18 cellular contexts compared by ENCODE assay signal in genomic region chr4:185589067-185589844, GRCh38. TPM values are rescaled to one million over a fixed set of nuclear protein-coding genes. Genes with fewer than 3 reads are reported as not detected.
DNase-seq lines count a peak whose midpoint lies in the region; ATAC-seq, FAIRE-seq and TF ChIP-seq lines count a peak whose summit lies in the region.
"Had no signal": no experiment of that assay in that cellular context is flagged by ENCODE, and none has a peak within 500 bp of the region (broad histone marks: within the 10 kb centered on the region; RNA-seq: fewer than 3 reads in every experiment).

No MANE protein-coding gene starts in this region.

- intact Hi-C loops in PC-3 (cut with micrococcal nuclease): no loop called here

- POLR2A ChIA-PET in PC-3 (lab: Charles Lee; ENCODE audit: unreplicated experiment): no interaction called here

- no peaks in the 10 kb centered on the region for H3K9me2 ChIP-seq in PC-3 (replicated peaks; ENCODE audit: low read length)

- H3F3A ChIP-seq in PC-3 (ENCODE audit: low read length, unreplicated experiment): no peaks in the 10 kb centered on the region

- H3K4me3 ChIP-seq in choroid plexus epithelial cell (ENCODE audit: low read depth, low read length) (no peak overlapping the region), osteoblast (ENCODE audit: insufficient read depth, low read length) (no peak overlapping the region), PC-3 (ENCODE audit: low read length) (no peak overlapping the region)
- H3K4me3 ChIP-seq: Peyer's patch, stomach had no signal

- no peak overlapping the region for H3K9ac ChIP-seq in PC-3 (ENCODE audit: low read length)

- ATAC-seq in PC-3 (no peak), GM18511 (IDR thresholded peaks at IDR 0.05; ENCODE audit: unreplicated experiment) (no peak)
- ATAC-seq: activated naive CD4-positive, alpha-beta T cell treated with anti-CD3 and anti-CD28 coated beads, Interleukin-2, amount 50 U/mL, for 72 hours; natural killer cell had no signal

- no peak for DNase-seq in GM12891 (ENCODE audit: insufficient read length, low spot score)
- peak; percentile 73 for DNase-seq in M059J (ENCODE audit: low read depth)
- peak; percentile 61 for DNase-seq in choroid plexus epithelial cell (ENCODE audit: low read depth)
- DNase-seq in osteoblast (ENCODE audit: insufficient read length, low spot score, missing footprints): peak; percentile 51
- no peak for DNase-seq in NCI-H1092 (lab: John Stamatoyannopoulos, UW)
- no peak for DNase-seq in COR-L47 (lab: John Stamatoyannopoulos, UW)
- DNase-seq in PC-3: no peak
- DNase-seq: activated CD4-positive, alpha-beta memory T cell treated with anti-CD3 and anti-CD28 coated beads, Interleukin-2, amount 10 ng/mL, durations not matched to agents 7 days and 5 days; C1 segment of cervical spinal cord; foreskin fibroblast; kidney glomerular epithelial cell; natural killer cell; NCI-H510A treated with DMSO at 0.1 percent for 48 hours; Peyer's patch; stomach; T-helper 9 cell had no signal

- BruUV-seq in PC-3 (replicated peaks; lab: Mats Ljungman, UMichigan): no TSS peak

- H3K9me3 ChIP-seq in osteoblast (ENCODE audit: low read depth, low read length) (no peaks in the 10 kb centered on the region), PC-3 (ENCODE audit: low read length) (no peaks in the 10 kb centered on the region)
- H3K9me3 ChIP-seq: Peyer's patch, stomach had no signal

- H3K36me3 ChIP-seq in osteoblast (ENCODE audit: insufficient read depth, low read length) (peaks cover 2% of the 10 kb centered on the region), PC-3 (ENCODE audit: low read depth, low read length) (no peaks in the 10 kb centered on the region)
- H3K36me3 ChIP-seq: Peyer's patch had no signal

- H3K4me1 ChIP-seq in osteoblast (ENCODE audit: insufficient read depth, low read length): peaks cover 6% of the 10 kb centered on the region
- no peaks in the 10 kb centered on the region for H3K4me1 ChIP-seq in PC-3 (ENCODE audit: insufficient read depth, low read length)

- H2AFZ ChIP-seq in osteoblast (ENCODE audit: low read length): no peak overlapping the region
- H2AFZ ChIP-seq in PC-3 (ENCODE audit: low read length): no peak overlapping the region

- no peaks in the 10 kb centered on the region for H3K27me3 ChIP-seq in osteoblast (ENCODE audit: insufficient read depth, low read length)
- no peaks in the 10 kb centered on the region for H3K27me3 ChIP-seq in PC-3 (ENCODE audit: low read length)
- H3K27me3 ChIP-seq: Peyer's patch had no signal

- H3K4me2 ChIP-seq in osteoblast (ENCODE audit: insufficient read depth, low read length): peak overlapping the region; percentile 12
- H3K4me2 ChIP-seq in PC-3 (ENCODE audit: low read length): no peak overlapping the region

- H3K27ac ChIP-seq in osteoblast (ENCODE audit: low read depth, low read length): peak overlapping the region; percentile 60
- no peak overlapping the region for H3K27ac ChIP-seq in PC-3 (ENCODE audit: low read length)
- H3K27ac ChIP-seq: Peyer's patch had no signal

- TF ChIP-seq CTCF in choroid plexus epithelial cell (conservative IDR thresholded peaks at IDR 0.05; ENCODE audit: low read depth, low read length) (no peak), osteoblast (IDR thresholded peaks at IDR 0.05; ENCODE audit: extremely low read depth, low read depth, low read length) (no peak), PC-3 (conservative IDR thresholded peaks at IDR 0.05; ENCODE audit: low read depth, low read length) (no peak)

- FAIRE-seq in GM12891 (lab: Jason Lieb, UNC): peak; percentile 33

- TF ChIP-seq POLR2A in GM12891 (IDR thresholded peaks at IDR 0.05; ENCODE audit: low read depth, low read length): no peak

- H4K20me1 ChIP-seq in osteoblast (ENCODE audit: insufficient read depth, low read length) (no peaks in the 10 kb centered on the region), PC-3 (ENCODE audit: low read length) (no peaks in the 10 kb centered on the region)

- CTCF ChIA-PET in PC-3 (lab: Charles Lee): no interaction called here

- H3K79me2 ChIP-seq in osteoblast (ENCODE audit: insufficient read depth, low read length) (no peaks in the 10 kb centered on the region), PC-3 (ENCODE audit: low read length) (no peaks in the 10 kb centered on the region)

TF ChIP-seq in GM12891, 5 proteins besides CTCF, POLR2A, EP300 and RAD21:
- TF ChIP-seq PAX5 (IDR thresholded peaks at IDR 0.05; ENCODE audit: insufficient read depth, low read length, severe bottlenecking): no peak
- no peak for TF ChIP-seq TAF1 (IDR thresholded peaks at IDR 0.05; ENCODE audit: low read depth, low read length)
- TF ChIP-seq POU2F2 (IDR thresholded peaks at IDR 0.05; ENCODE audit: low read depth, low read length): no peak
- TF ChIP-seq SPI1 (IDR thresholded peaks at IDR 0.05; ENCODE audit: low read depth, low read length): no peak
- no peak for TF ChIP-seq POLR2AphosphoS5 (IDR thresholded peaks at IDR 0.05; ENCODE audit: low read depth, low read length)

RNA-seq across cellular contexts. Expression of gene PDLIM3, which starts 53.9 kb away (rescaled TPM):
- polyA plus RNA-seq in GM12891 (2012; ENCODE audit: low read depth, missing spikeins): 0.09 TPM
- total RNA-seq in M059J (2014; rRNA removed; shearing (Covaris generic)): 7.4 and 14.5 TPM in 2 replicates
- total RNA-seq in osteoblast (1.8 and 2.2 TPM in 2 replicates), PC-3 (2014; rRNA removed) (0.47 TPM in 1 of 2 replicates, not detected in the other)
- total RNA-seq: activated CD4-positive, alpha-beta memory T cell treated with anti-CD3 and anti-CD28 coated beads, Interleukin-2, amount 10 ng/mL, durations not matched to agents 7 days and 5 days; natural killer cell had no signal

Comparison
In these comparisons a context has a peak if more than half of its experiments do, and no peak if none do; other contexts are left out.
1. DNase-seq: peak in M059J (single experiment), choroid plexus epithelial cell (single experiment) and osteoblast (single experiment); none in GM12891 (single experiment), NCI-H1092 (single experiment), COR-L47 (single experiment) and PC-3 (single experiment).